Comparison of ENCODE assay signal across 9 cellular contexts in the genomic region with DNA sequence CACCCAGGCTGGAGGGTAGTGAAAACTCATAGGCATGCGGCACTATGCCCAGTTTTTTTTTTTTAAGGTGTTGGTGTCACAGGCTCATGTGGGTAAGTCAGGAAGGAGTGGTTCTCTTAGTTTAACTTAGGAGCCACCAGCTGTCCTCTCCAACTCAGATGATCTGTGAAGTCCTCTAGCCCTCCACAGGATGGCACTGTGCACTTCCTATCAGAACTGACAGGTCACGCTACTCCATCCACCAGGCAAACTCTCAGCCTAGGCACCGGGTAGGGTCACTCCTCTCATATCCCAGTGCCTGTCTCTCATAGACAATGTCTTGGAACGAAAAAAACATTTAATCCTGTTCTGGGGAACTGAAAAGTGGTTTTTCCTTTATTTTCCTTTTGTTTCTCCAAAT. TPM values are rescaled to one million over a fixed set of nuclear protein-coding genes. Genes with fewer than 3 reads are reported as not detected.
DNase-seq lines count a peak whose midpoint lies in the region; ATAC-seq and TF ChIP-seq lines count a peak whose summit lies in the region.
"Had no signal": no experiment of that assay in that cellular context is flagged by ENCODE, and none has a peak within 500 bp of the region (broad histone marks: within the 10 kb centered on the region; RNA-seq: fewer than 3 reads in every experiment).

No MANE protein-coding gene starts in this region.

- peak; percentile 31 for DNase-seq in COR-L47 (lab: John Stamatoyannopoulos, UW)
- peak; percentile 11 for DNase-seq in T-helper 22 cell (ENCODE audit: low read depth)
- no peak for DNase-seq in chondrocyte (ENCODE audit: low spot score)
- DNase-seq in medulla oblongata (ENCODE audit: extremely low spot score): peak; percentile 84
- DNase-seq in NCI-H1436 (lab: John Stamatoyannopoulos, UW): no peak

- no peaks in the 10 kb centered on the region for H3K27me3 Mint-ChIP-seq in chondrocyte (ENCODE audit: low read depth)
- H3K27me3 Mint-ChIP-seq: IgD-negative memory B cell had no signal

- H3K36me3 Mint-ChIP-seq in chondrocyte (ENCODE audit: low read depth): peaks cover 30% of the 10 kb centered on the region
- H3K36me3 Mint-ChIP-seq: IgD-negative memory B cell had no signal

- no peak overlapping the region for H3K4me3 Mint-ChIP-seq in chondrocyte (ENCODE audit: unreplicated experiment)
- H3K4me3 Mint-ChIP-seq: IgD-negative memory B cell had no signal

- ATAC-seq in HG03139 (IDR thresholded peaks at IDR 0.05; ENCODE audit: unreplicated experiment): peak; percentile 60
- no peak for ATAC-seq in HG02884 (IDR thresholded peaks at IDR 0.05; ENCODE audit: unreplicated experiment)
- no peak for ATAC-seq in GM18502 (IDR thresholded peaks at IDR 0.05; ENCODE audit: poor library complexity, unreplicated experiment)

- TF ChIP-seq CTCF in chondrocyte (IDR thresholded peaks at IDR 0.05): peak; percentile 77

- no peaks in the 10 kb centered on the region for H3K9me3 Mint-ChIP-seq in chondrocyte (ENCODE audit: low read depth)
- H3K9me3 Mint-ChIP-seq: IgD-negative memory B cell had no signal

- H3K27ac Mint-ChIP-seq in chondrocyte (ENCODE audit: unreplicated experiment): no peak overlapping the region
- H3K27ac Mint-ChIP-seq: IgD-negative memory B cell had no signal

- no peaks in the 10 kb centered on the region for H3K4me1 Mint-ChIP-seq in chondrocyte (ENCODE audit: low read depth)

RNA-seq across cellular contexts. Expression of gene NAP1L4, which starts 16.5 kb away (rescaled TPM):
- 83.5 to 135 TPM (median 89.5 TPM) in 3 replicates for total RNA-seq in chondrocyte

RNA-seq across cellular contexts. Expression of gene PHLDA2, which starts 46.4 kb away (rescaled TPM):
- total RNA-seq in chondrocyte: 63.9 to 69.0 TPM (median 64.4 TPM) in 3 replicates

Comparison
In these comparisons a context has a peak if more than half of its experiments do, and no peak if none do; other contexts are left out.
1. DNase-seq: peak in COR-L47 (single experiment), T-helper 22 cell (single experiment) and medulla oblongata (single experiment); none in chondrocyte (single experiment) and NCI-H1436 (single experiment).